In the genomic region with DNA sequence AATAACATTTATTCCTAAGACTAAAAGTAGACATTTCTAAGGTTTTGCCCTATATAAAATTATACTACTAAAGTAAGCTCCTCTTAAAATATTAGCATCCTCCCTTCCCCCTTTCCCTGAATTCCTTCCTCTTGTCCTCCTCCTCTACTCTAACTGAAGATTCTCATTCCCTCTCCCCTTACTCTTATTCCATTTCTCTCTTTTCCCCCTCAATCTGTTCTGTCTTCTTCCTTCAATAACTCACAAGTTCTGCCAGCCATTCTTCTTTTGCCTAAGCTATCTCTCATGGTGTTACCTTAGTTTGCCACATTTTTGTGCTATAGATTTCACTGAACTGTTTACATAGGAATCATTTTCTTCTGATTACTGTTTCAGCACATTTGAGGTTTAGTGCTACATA, we compare ENCODE assay signal across 8 cellular contexts.
"Had no signal": no experiment of that assay in that cellular context is flagged by ENCODE, and none has a peak within 500 bp of the region (broad histone marks: within the 10 kb centered on the region; RNA-seq: fewer than 3 reads in every experiment).

No MANE protein-coding gene starts in this region.

- FAIRE-seq: H1, H54, HTR-8/SVneo had no signal

- H3K4me1 Mint-ChIP-seq: GM23338, H9 had no signal

- H3K4me2 ChIP-seq: GM23338 had no signal

- H3K27ac Mint-ChIP-seq: GM23338, H9, IgD-negative memory B cell had no signal

- DNase-seq: H9, HCEC 1CT, KG1 had no signal

- ATAC-seq: GM23338 had no signal

- H3K4me3 ChIP-seq: GM23338 had no signal

- H3K4me3 Mint-ChIP-seq: GM23338, H9 had no signal

- H3K27me3 Mint-ChIP-seq: IgD-negative memory B cell had no signal

- H3K9me3 Mint-ChIP-seq: GM23338 had no signal

- H2AFZ ChIP-seq: GM23338 had no signal
